ENCODE assay signal across 8 cellular contexts in the genomic region with DNA sequence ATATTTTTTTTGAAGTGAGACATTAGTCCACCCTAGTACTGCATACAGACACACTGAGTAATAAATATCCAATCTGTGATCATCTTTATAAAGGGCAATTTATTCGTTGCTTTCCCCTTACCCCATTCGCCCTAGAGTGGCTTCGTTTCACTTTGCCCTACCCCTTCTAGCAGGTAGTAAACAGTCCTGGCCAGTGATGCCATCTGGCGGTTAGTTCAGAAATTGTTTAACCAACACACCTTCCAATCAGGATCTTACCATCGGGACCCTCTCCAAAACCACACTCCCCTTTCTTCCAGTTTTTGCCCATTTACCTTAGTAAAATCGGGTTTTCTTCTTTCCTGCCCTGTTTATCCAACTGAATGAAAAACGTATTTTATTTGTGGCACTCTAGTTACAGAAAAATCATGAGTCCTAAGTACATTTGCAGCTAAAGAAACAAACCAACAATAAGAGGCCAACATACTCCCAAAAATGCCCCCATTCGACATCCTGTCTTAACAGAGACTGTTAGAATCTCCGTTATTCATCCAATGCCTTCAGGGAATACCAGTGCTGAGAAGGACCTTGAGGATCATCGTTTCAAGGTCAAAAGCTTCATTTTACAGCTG. TPM values are rescaled to one million over a fixed set of nuclear protein-coding genes. Genes with fewer than 3 reads are reported as not detected.
DNase-seq lines count a peak whose midpoint lies in the region; ATAC-seq and TF ChIP-seq lines count a peak whose summit lies in the region.

No MANE protein-coding gene starts in this region.

- whole genome bisulfite sequencing in GM23248 (ENCODE audit: low coverage in 1 of 2, low lambda C conversion rate in 2 of 2, missing lambda C conversion rate in 2 of 2), 2 experiments = 23 to 24% methylated on average over 10 of the region's 10 CpGs
- no CpG with 5 or more reads among the region's 10 CpGs for WGBS in trophoblast cell (ENCODE audit: extremely low coverage, insufficient coverage, insufficient read length)
- WGBS in upper lobe of left lung, 2 donors = 9 to 10% methylated on average over 10 of the region's 10 CpGs

- peaks cover 16% of the 10 kb centered on the region; the same call in 1 of the 2 replicates for H3F3A ChIP-seq in GM23248 (ENCODE audit: insufficient read depth)
- H3F3A ChIP-seq in Loucy (ENCODE audit: low read depth) = no peaks in the 10 kb centered on the region

- peak overlapping the region; percentile 58 for H3K23ac ChIP-seq in trophoblast cell (ENCODE audit: low read length)

- H3K27me3 ChIP-seq in GM23248 (replicated peaks; ENCODE audit: insufficient read depth) (no peaks in the 10 kb centered on the region), Loucy (ENCODE audit: insufficient read depth, low read length, poor library complexity, severe bottlenecking) (no peaks in the 10 kb centered on the region), trophoblast cell (ENCODE audit: insufficient read depth, low read length) (no peaks in the 10 kb centered on the region), upper lobe of left lung (no peaks in the 10 kb centered on the region)

- peak overlapping the region; percentile 39 for H3K4ac ChIP-seq in trophoblast cell (ENCODE audit: low read depth, low read length)

- H3K9me3 ChIP-seq in GM23248 (ENCODE audit: low read depth) (no peaks in the 10 kb centered on the region), Loucy (ENCODE audit: insufficient read depth, low read depth, low read length) (no peaks in the 10 kb centered on the region), trophoblast cell (ENCODE audit: insufficient read depth, low read depth, low read length) (no peaks in the 10 kb centered on the region), upper lobe of left lung (no peaks in the 10 kb centered on the region)

- peak overlapping the region; percentile 99 for H3K4me3 Mint-ChIP-seq in activated naive CD4-positive, alpha-beta T cell treated with anti-CD3 and anti-CD28 coated beads, Interleukin-2, amount 50 U/mL, for 24 hours

- H3K79me2 ChIP-seq in GM23248 (ENCODE audit: insufficient read depth) = peaks cover 60% of the 10 kb centered on the region
- peaks cover 64% of the 10 kb centered on the region for H3K79me2 ChIP-seq in Loucy (ENCODE audit: insufficient read depth, low read length)
- H3K79me2 ChIP-seq in trophoblast cell (ENCODE audit: control insufficient read depth, insufficient read depth, low read length, poor library complexity) = peaks cover 9% of the 10 kb centered on the region

- no peak for TF ChIP-seq POLR2A in upper lobe of left lung (IDR thresholded peaks at IDR 0.05)

- H3K9ac ChIP-seq in GM23248 (peak overlapping the region; percentile 95), Loucy (ENCODE audit: low read depth, low read length, poor library complexity, severe bottlenecking) (peak overlapping the region; percentile 88), trophoblast cell (ENCODE audit: low read length) (no peak overlapping the region)

- no peak overlapping the region for H2BK120ac ChIP-seq in trophoblast cell (ENCODE audit: insufficient read depth, low read length, poor library complexity)

- no peak overlapping the region for H2BK12ac ChIP-seq in trophoblast cell (ENCODE audit: low read length)

- no peak for TF ChIP-seq EP300 in upper lobe of left lung (IDR thresholded peaks at IDR 0.05)

- DNase-seq in Daoy (ENCODE audit: low read depth) (peak; percentile 55), GM23248 (peak; percentile 78), SK-N-DZ (ENCODE audit: low spot score) (peak; percentile 71), head of caudate nucleus (peak in 41 of 42 donors; percentile 13 to 90 (median 72)), trophoblast cell (peak; percentile 52 to 88), upper lobe of left lung (peak in 1 of 2 donors; percentile 80)

- intact Hi-C loops in head of caudate nucleus (cut with DNase I) = loop anchor here (2.0 kb wide), 2 partner anchors 325 to 331 kb away; a partner anchor contains a TSS

- H3K4me1 Mint-ChIP-seq in activated naive CD4-positive, alpha-beta T cell treated with anti-CD3 and anti-CD28 coated beads, Interleukin-2, amount 50 U/mL, for 24 hours = peaks cover 56% of the 10 kb centered on the region

- peak overlapping the region; percentile 97 for H2AFZ ChIP-seq in GM23248
- no peak overlapping the region for H2AFZ ChIP-seq in Loucy (ENCODE audit: low read length)
- H2AFZ ChIP-seq in trophoblast cell (ENCODE audit: insufficient read depth, low read length, poor library complexity) = no peak overlapping the region

- H3K4me1 ChIP-seq in GM23248 (ENCODE audit: insufficient read depth) (peaks cover 23% of the 10 kb centered on the region), Loucy (ENCODE audit: insufficient read depth, low read length, poor library complexity, severe bottlenecking) (peaks cover 44% of the 10 kb centered on the region), trophoblast cell (ENCODE audit: control insufficient read depth in 1 of 2, insufficient read depth in 2 of 2, low read length in 2 of 2) (no peaks in the 10 kb centered on the region), upper lobe of left lung (peaks cover 24 to 31% (median 26%) of the 10 kb centered on the region in 4 donors)

- no peak overlapping the region for H4K12ac ChIP-seq in trophoblast cell (ENCODE audit: low read depth, low read length)

- H3K27me3 Mint-ChIP-seq in activated naive CD4-positive, alpha-beta T cell treated with anti-CD3 and anti-CD28 coated beads, Interleukin-2, amount 50 U/mL, for 24 hours = peaks cover 2% of the 10 kb centered on the region

- H3K4me2 ChIP-seq in GM23248 (ENCODE audit: unreplicated experiment) (peak overlapping the region; percentile 86), Loucy (ENCODE audit: low read depth, low read length, poor library complexity, severe bottlenecking) (peak overlapping the region; percentile 83), trophoblast cell (ENCODE audit: low read length) (peak overlapping the region; percentile 37)

- peaks cover 9% of the 10 kb centered on the region for H3K36me3 Mint-ChIP-seq in activated naive CD4-positive, alpha-beta T cell treated with anti-CD3 and anti-CD28 coated beads, Interleukin-2, amount 50 U/mL, for 24 hours

- H3K27ac Mint-ChIP-seq in activated naive CD4-positive, alpha-beta T cell treated with anti-CD3 and anti-CD28 coated beads, Interleukin-2, amount 50 U/mL, for 24 hours = peak overlapping the region; percentile 26

- H3K9me2 ChIP-seq in GM23248 (ENCODE audit: insufficient read depth) (no peaks in the 10 kb centered on the region), Loucy (replicated peaks; ENCODE audit: low read depth, low read length) (no peaks in the 10 kb centered on the region)

- no peak overlapping the region for H3K18ac ChIP-seq in trophoblast cell (ENCODE audit: low read length)

- H3K79me1 ChIP-seq in trophoblast cell (ENCODE audit: low read length) = peaks cover 9% of the 10 kb centered on the region

- no peak overlapping the region for H4K8ac ChIP-seq in trophoblast cell (ENCODE audit: low read depth, low read length)

- peak overlapping the region; percentile 91 for H3K4me3 ChIP-seq in GM23248
- peak overlapping the region; percentile 90 for H3K4me3 ChIP-seq in Loucy (ENCODE audit: low read length, poor library complexity, severe bottlenecking)
- H3K4me3 ChIP-seq in trophoblast cell (ENCODE audit: low read depth, low read length) = no peak overlapping the region
- H3K4me3 ChIP-seq in upper lobe of left lung = peak overlapping the region in 2 of 4 donors; percentile 86 to 88

- H4K91ac ChIP-seq in trophoblast cell (ENCODE audit: low read depth, low read length) = no peak overlapping the region

- H3K36me3 ChIP-seq in GM23248 (ENCODE audit: low read depth) (no peaks in the 10 kb centered on the region), Loucy (ENCODE audit: insufficient read depth, low read length) (peaks cover 2% of the 10 kb centered on the region; the same call in 1 of the 2 replicates), trophoblast cell (ENCODE audit: control insufficient read depth in 1 of 2, insufficient read depth in 2 of 2, low read length in 2 of 2) (peaks cover 1 to 2% of the 10 kb centered on the region in 2 experiments), upper lobe of left lung (peaks cover 0 to 5% (median 0%) of the 10 kb centered on the region in 4 donors)

- no peaks in the 10 kb centered on the region for H4K20me1 ChIP-seq in GM23248 (ENCODE audit: insufficient read depth)
- H4K20me1 ChIP-seq in Loucy (ENCODE audit: insufficient read depth, low read length, poor library complexity, severe bottlenecking) = peaks cover 45% of the 10 kb centered on the region

- H2AK5ac ChIP-seq in trophoblast cell (ENCODE audit: low read length) = no peak overlapping the region

- in situ Hi-C loops in GM23248 (cut with MboI) = no loop called here

- H3K27ac ChIP-seq in GM23248 (0 out of 2 replicates have a peak overlapping the region, but pooled peaks have one; percentile 92), trophoblast cell (ENCODE audit: low read depth, low read length) (no peak overlapping the region), upper lobe of left lung (peak overlapping the region; percentile 47 to 100 (median 98))

- no peak overlapping the region for H2BK5ac ChIP-seq in trophoblast cell (ENCODE audit: low read depth, low read length, poor library complexity)

- peak; percentile 63 to 76 for ATAC-seq in upper lobe of left lung (ENCODE audit: low FRiP score in 2 of 2)

- TF ChIP-seq CTCF in Loucy (conservative IDR thresholded peaks at IDR 0.05; ENCODE audit: low read length) (peak; percentile 77), upper lobe of left lung (IDR thresholded peaks at IDR 0.05) (peak; percentile 63 to 80 (median 72))

- H3K14ac ChIP-seq in trophoblast cell (ENCODE audit: low read length) = no peak overlapping the region

- no peaks in the 10 kb centered on the region for H3K9me3 Mint-ChIP-seq in activated naive CD4-positive, alpha-beta T cell treated with anti-CD3 and anti-CD28 coated beads, Interleukin-2, amount 50 U/mL, for 24 hours

RNA-seq across cellular contexts. Expression of a gene that starts 2.2 kb away (rescaled TPM):
- 57.0 and 87.3 TPM in 2 replicates for total RNA-seq in Daoy (2014; rRNA removed; shearing (Covaris generic))
- total RNA-seq in GM23248 (2014; rRNA removed; shearing (Covaris generic)) = 37.5 and 64.9 TPM in 2 replicates
- polyA plus RNA-seq in GM23248 (2016; fragmentation: Nextera tagmentation; extraction: Ambion mirVana) = 114 and 116 TPM in 2 replicates
- 96.9 and 165 TPM in 2 replicates for polyA plus RNA-seq in SK-N-DZ (2014; cell fraction: cytosol; rRNA removed)
- polyA plus RNA-seq in SK-N-DZ (2014; cell fraction: nucleus; rRNA removed) = 78.6 and 95.5 TPM in 2 replicates
- 91.3 and 92.2 TPM in 2 replicates for polyA plus RNA-seq in trophoblast cell (2013)
- total RNA-seq in upper lobe of left lung = 100 to 1,000 TPM in 1 of 6 donors, 10 to 100 TPM in 5; 40.9 to 106 (median 60.9) TPM
